In genomic region chr1:159122005-159122621, GRCh38 we compare ENCODE assay signal across 11 cellular contexts. TPM values are rescaled to one million over a fixed set of nuclear protein-coding genes. Genes with fewer than 3 reads are reported as not detected.
DNase-seq lines count a peak whose midpoint lies in the region; ATAC-seq and TF ChIP-seq lines count a peak whose summit lies in the region.
"Had no signal": no experiment of that assay in that cellular context is flagged by ENCODE, and none has a peak within 500 bp of the region (broad histone marks: within the 10 kb centered on the region; RNA-seq: fewer than 3 reads in every experiment).

No MANE protein-coding gene starts in this region.

- H3K4me1 ChIP-seq in left lung, result no peaks in the 10 kb centered on the region
- H3K4me1 ChIP-seq in HAP-1, result no peaks in the 10 kb centered on the region

- H3K36me3 ChIP-seq in left lung, result no peaks in the 10 kb centered on the region
- H3K36me3 ChIP-seq in HAP-1 (replicated peaks), result no peaks in the 10 kb centered on the region

- intact Hi-C loops in left lung (cut with DNase I), result no loop called here

- H3K27ac ChIP-seq in left lung, result no peak overlapping the region

- TF ChIP-seq CTCF in choroid plexus epithelial cell (conservative IDR thresholded peaks at IDR 0.05; ENCODE audit: low read depth, low read length) (no peak), left lung (IDR thresholded peaks at IDR 0.05) (no peak)

- no peak overlapping the region for H3K4me3 ChIP-seq in choroid plexus epithelial cell (ENCODE audit: low read depth, low read length)
- no peak overlapping the region for H3K4me3 ChIP-seq in left lung
- no peak overlapping the region for H3K4me3 ChIP-seq in HAP-1

- DNase-seq in GM03348 (ENCODE audit: low spot score) (peak; percentile 12), choroid plexus epithelial cell (ENCODE audit: low read depth) (peak; percentile 63), nucleus accumbens (lab: John Stamatoyannopoulos, UW) (no peak), left lung (no peak), DMS 273 (lab: John Stamatoyannopoulos, UW; ENCODE audit: unreplicated experiment) (no peak), HAP-1 (ENCODE audit: low spot score in 2 of 2) (no peak)
- DNase-seq: DND-41, NCI-H1436 treated with DMSO at 0.1 percent for 48 hours, retina had no signal

- H3K9me3 ChIP-seq in left lung (no peaks in the 10 kb centered on the region), HAP-1 (no peaks in the 10 kb centered on the region)

- in situ Hi-C loops in HAP-1 (cut with MboI; ENCODE audit: low sequenced_read_pairs), result no loop called here

- peak; percentile 84 for ATAC-seq in GM19463 (IDR thresholded peaks at IDR 0.05; ENCODE audit: unreplicated experiment)
- peak; percentile 65 for ATAC-seq in HG03139 (IDR thresholded peaks at IDR 0.05; ENCODE audit: unreplicated experiment)
- ATAC-seq in left lung, result no peak

- H3K27me3 ChIP-seq in left lung, result no peaks in the 10 kb centered on the region
- H3K27me3 ChIP-seq in HAP-1 (ENCODE audit: low read depth), result no peaks in the 10 kb centered on the region

RNA-seq across cellular contexts. Expression of gene AIM2, which starts 45.5 kb away (rescaled TPM):
- 1 to 10 TPM in 1 of 2 donors, under 1 TPM in 1; 0.90 to 3.6 TPM for total RNA-seq in left lung

RNA-seq across cellular contexts. Expression of gene CADM3, which starts 49.3 kb away (rescaled TPM):
- total RNA-seq in left lung, result 1 to 10 TPM; 3.4 to 6.2 TPM

Comparison
In these comparisons a context has a peak if more than half of its experiments do, and no peak if none do; other contexts are left out.
1. DNase-seq: peak in GM03348 (single experiment) and choroid plexus epithelial cell (single experiment); none in nucleus accumbens (0 of 56), left lung (0 of 2), DMS 273 (single experiment) and HAP-1 (0 of 2).